In genomic region chr11:118673361-118674093, GRCh38 we compare ENCODE assay signal across 1 cellular context.
TF ChIP-seq lines count a peak whose summit lies in the region.

No MANE protein-coding gene starts in this region.

TF ChIP-seq in HepG2, 621 proteins besides CTCF, POLR2A, EP300 and RAD21 (continued from another document and continues in another):
- TF ChIP-seq MZF1 (CRISPR knock-in tag; IDR thresholded peaks at IDR 0.05; ENCODE audit: borderline replicate concordance) (no peak), HOXD1 (CRISPR knock-in tag; IDR thresholded peaks at IDR 0.05) (peak; percentile 71), ZNF407 (CRISPR knock-in tag; IDR thresholded peaks at IDR 0.05; ENCODE audit: not compliant biosample characterization) (no peak), ZNF782 (CRISPR knock-in tag; IDR thresholded peaks at IDR 0.05; ENCODE audit: borderline replicate concordance) (no peak), ZBTB14 (CRISPR knock-in tag; IDR thresholded peaks at IDR 0.05) (no peak), HMGA1 (CRISPR knock-in tag; conservative IDR thresholded peaks at IDR 0.05) (no peak), BCL6 (CRISPR knock-in tag; IDR thresholded peaks at IDR 0.05) (peak; percentile 72; the same call in 1 of the 2 replicates), ZBTB1 (CRISPR knock-in tag; IDR thresholded peaks at IDR 0.05; ENCODE audit: borderline replicate concordance) (no peak), CENPBD1 (CRISPR knock-in tag; IDR thresholded peaks at IDR 0.05; ENCODE audit: borderline replicate concordance, low read depth) (no peak), ATF3 (CRISPR knock-in tag; IDR thresholded peaks at IDR 0.05) (no peak), SRSF4 (IDR thresholded peaks at IDR 0.05; ENCODE audit: low read depth, low read length, poor library complexity, severe bottlenecking) (no peak), ZNF563 (CRISPR knock-in tag; IDR thresholded peaks at IDR 0.05) (no peak), GRHL1 (CRISPR knock-in tag; conservative IDR thresholded peaks at IDR 0.05) (no peak), FOXC1 (CRISPR knock-in tag; IDR thresholded peaks at IDR 0.05; ENCODE audit: borderline replicate concordance) (no peak), ZFP36L1 (CRISPR knock-in tag; IDR thresholded peaks at IDR 0.05) (no peak), ARID4A (CRISPR knock-in tag; IDR thresholded peaks at IDR 0.05; ENCODE audit: borderline replicate concordance) (peak; percentile 36; the same call in 1 of the 2 replicates), SMAD3 (CRISPR knock-in tag; IDR thresholded peaks at IDR 0.05) (no peak), ZNF615 (CRISPR knock-in tag; IDR thresholded peaks at IDR 0.05; ENCODE audit: borderline replicate concordance) (no peak), NFYB (CRISPR knock-in tag; IDR thresholded peaks at IDR 0.05) (peak; percentile 21; the same call in 1 of the 2 replicates), ZBTB46 (CRISPR knock-in tag; IDR thresholded peaks at IDR 0.05; ENCODE audit: borderline replicate concordance) (no peak), SMC3 (IDR thresholded peaks at IDR 0.05; ENCODE audit: low read length) (no peak), RBM39 (IDR thresholded peaks at IDR 0.05; ENCODE audit: low read depth, low read length, poor library complexity, severe bottlenecking) (no peak), IKZF4 (CRISPR knock-in tag; IDR thresholded peaks at IDR 0.05; ENCODE audit: borderline replicate concordance, low read depth, not compliant biosample characterization) (no peak), TBL1XR1 (IDR thresholded peaks at IDR 0.05; ENCODE audit: borderline replicate concordance, low read length, partially characterized antibody) (no peak), ZBTB44 (CRISPR knock-in tag; IDR thresholded peaks at IDR 0.05) (no peak), GTF3A (CRISPR knock-in tag; conservative IDR thresholded peaks at IDR 0.05) (no peak), SMYD3 (CRISPR knock-in tag; IDR thresholded peaks at IDR 0.05) (peak; percentile 55; the same call in 1 of the 2 replicates), ZNF75D (CRISPR knock-in tag; IDR thresholded peaks at IDR 0.05; ENCODE audit: borderline replicate concordance) (no peak), GZF1 (CRISPR knock-in tag; IDR thresholded peaks at IDR 0.05) (no peak), SRY (CRISPR knock-in tag; IDR thresholded peaks at IDR 0.05) (no peak), ZNF160 (CRISPR knock-in tag; IDR thresholded peaks at IDR 0.05) (no peak), CHD2 (IDR thresholded peaks at IDR 0.05; ENCODE audit: low read depth, low read length) (no peak), ZNF773 (CRISPR knock-in tag; IDR thresholded peaks at IDR 0.05; ENCODE audit: borderline replicate concordance) (no peak), ZSCAN29 (CRISPR knock-in tag; conservative IDR thresholded peaks at IDR 0.05) (peak; percentile 78; the same call in 1 of the 2 replicates), HDAC2 (CRISPR knock-in tag; IDR thresholded peaks at IDR 0.05) (peak; percentile 83), TBP (CRISPR knock-in tag; IDR thresholded peaks at IDR 0.05) (no peak), YY1 (IDR thresholded peaks at IDR 0.05; ENCODE audit: insufficient read depth, insufficient replicate concordance, low read depth, low read length) (no peak), MAFK (conservative IDR thresholded peaks at IDR 0.05 in 1 of 2, IDR thresholded peaks at IDR 0.05 in 1 of 2; ENCODE audit: low read length in 2 of 2) (no peak), JARID2 (CRISPR knock-in tag; IDR thresholded peaks at IDR 0.05; ENCODE audit: insufficient replicate concordance) (no peak), HNF4G (IDR thresholded peaks at IDR 0.05; ENCODE audit: borderline replicate concordance, low read depth, low read length) (peak; percentile 92), HNF4G (CRISPR knock-in tag; IDR thresholded peaks at IDR 0.05; ENCODE audit: borderline replicate concordance, low read depth) (no peak), RFX3 (CRISPR knock-in tag; IDR thresholded peaks at IDR 0.05) (no peak)
